In the genomic region with DNA sequence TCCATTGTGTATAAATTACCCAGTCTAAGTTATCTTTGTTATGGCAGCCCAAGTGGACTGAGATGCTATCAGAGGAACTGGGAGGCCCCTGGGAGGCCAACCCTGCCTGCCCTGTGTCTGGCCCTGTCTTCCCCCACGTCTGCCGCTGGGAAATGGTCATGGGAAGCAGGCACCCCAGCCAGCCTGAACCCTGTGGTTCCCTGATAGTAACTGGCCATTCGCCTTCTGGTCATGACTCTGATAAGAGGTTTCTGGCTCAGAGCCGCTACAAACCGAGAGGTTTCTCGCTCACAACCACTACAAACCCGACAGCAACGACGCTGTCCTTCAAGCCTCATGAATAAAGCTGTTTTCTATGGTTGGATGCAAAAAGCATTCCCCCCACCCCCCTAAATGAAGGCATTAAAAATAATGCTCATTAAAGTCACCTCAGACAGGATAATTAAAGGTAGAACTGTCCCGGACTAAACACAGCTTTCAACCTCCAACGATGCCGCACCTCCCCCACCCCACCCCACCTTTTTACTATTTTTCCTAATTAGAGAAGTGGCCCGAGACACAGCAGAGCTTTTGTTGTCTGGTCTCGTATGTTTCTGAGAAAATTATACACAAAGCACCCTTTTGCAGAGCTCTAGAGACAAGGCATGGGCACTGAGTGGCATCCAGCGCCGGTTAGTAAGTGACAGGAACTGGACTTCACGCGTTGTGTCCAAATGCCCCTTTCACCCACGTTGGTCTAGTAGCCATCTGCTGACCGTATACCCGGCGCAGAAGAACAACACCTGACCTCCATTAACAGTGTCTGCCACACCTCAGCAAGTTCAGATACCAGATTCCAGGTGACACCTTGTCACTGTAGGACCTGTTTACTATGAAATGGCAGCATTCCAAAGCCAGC, we compare ENCODE assay signal across 1 cellular context.
TF ChIP-seq lines count a peak whose summit lies in the region.

No MANE protein-coding gene starts in this region.

TF ChIP-seq in K562, 482 proteins besides CTCF, POLR2A, EP300 and RAD21 (continued from another document and continues in another):
- TF ChIP-seq, protein P1, sequence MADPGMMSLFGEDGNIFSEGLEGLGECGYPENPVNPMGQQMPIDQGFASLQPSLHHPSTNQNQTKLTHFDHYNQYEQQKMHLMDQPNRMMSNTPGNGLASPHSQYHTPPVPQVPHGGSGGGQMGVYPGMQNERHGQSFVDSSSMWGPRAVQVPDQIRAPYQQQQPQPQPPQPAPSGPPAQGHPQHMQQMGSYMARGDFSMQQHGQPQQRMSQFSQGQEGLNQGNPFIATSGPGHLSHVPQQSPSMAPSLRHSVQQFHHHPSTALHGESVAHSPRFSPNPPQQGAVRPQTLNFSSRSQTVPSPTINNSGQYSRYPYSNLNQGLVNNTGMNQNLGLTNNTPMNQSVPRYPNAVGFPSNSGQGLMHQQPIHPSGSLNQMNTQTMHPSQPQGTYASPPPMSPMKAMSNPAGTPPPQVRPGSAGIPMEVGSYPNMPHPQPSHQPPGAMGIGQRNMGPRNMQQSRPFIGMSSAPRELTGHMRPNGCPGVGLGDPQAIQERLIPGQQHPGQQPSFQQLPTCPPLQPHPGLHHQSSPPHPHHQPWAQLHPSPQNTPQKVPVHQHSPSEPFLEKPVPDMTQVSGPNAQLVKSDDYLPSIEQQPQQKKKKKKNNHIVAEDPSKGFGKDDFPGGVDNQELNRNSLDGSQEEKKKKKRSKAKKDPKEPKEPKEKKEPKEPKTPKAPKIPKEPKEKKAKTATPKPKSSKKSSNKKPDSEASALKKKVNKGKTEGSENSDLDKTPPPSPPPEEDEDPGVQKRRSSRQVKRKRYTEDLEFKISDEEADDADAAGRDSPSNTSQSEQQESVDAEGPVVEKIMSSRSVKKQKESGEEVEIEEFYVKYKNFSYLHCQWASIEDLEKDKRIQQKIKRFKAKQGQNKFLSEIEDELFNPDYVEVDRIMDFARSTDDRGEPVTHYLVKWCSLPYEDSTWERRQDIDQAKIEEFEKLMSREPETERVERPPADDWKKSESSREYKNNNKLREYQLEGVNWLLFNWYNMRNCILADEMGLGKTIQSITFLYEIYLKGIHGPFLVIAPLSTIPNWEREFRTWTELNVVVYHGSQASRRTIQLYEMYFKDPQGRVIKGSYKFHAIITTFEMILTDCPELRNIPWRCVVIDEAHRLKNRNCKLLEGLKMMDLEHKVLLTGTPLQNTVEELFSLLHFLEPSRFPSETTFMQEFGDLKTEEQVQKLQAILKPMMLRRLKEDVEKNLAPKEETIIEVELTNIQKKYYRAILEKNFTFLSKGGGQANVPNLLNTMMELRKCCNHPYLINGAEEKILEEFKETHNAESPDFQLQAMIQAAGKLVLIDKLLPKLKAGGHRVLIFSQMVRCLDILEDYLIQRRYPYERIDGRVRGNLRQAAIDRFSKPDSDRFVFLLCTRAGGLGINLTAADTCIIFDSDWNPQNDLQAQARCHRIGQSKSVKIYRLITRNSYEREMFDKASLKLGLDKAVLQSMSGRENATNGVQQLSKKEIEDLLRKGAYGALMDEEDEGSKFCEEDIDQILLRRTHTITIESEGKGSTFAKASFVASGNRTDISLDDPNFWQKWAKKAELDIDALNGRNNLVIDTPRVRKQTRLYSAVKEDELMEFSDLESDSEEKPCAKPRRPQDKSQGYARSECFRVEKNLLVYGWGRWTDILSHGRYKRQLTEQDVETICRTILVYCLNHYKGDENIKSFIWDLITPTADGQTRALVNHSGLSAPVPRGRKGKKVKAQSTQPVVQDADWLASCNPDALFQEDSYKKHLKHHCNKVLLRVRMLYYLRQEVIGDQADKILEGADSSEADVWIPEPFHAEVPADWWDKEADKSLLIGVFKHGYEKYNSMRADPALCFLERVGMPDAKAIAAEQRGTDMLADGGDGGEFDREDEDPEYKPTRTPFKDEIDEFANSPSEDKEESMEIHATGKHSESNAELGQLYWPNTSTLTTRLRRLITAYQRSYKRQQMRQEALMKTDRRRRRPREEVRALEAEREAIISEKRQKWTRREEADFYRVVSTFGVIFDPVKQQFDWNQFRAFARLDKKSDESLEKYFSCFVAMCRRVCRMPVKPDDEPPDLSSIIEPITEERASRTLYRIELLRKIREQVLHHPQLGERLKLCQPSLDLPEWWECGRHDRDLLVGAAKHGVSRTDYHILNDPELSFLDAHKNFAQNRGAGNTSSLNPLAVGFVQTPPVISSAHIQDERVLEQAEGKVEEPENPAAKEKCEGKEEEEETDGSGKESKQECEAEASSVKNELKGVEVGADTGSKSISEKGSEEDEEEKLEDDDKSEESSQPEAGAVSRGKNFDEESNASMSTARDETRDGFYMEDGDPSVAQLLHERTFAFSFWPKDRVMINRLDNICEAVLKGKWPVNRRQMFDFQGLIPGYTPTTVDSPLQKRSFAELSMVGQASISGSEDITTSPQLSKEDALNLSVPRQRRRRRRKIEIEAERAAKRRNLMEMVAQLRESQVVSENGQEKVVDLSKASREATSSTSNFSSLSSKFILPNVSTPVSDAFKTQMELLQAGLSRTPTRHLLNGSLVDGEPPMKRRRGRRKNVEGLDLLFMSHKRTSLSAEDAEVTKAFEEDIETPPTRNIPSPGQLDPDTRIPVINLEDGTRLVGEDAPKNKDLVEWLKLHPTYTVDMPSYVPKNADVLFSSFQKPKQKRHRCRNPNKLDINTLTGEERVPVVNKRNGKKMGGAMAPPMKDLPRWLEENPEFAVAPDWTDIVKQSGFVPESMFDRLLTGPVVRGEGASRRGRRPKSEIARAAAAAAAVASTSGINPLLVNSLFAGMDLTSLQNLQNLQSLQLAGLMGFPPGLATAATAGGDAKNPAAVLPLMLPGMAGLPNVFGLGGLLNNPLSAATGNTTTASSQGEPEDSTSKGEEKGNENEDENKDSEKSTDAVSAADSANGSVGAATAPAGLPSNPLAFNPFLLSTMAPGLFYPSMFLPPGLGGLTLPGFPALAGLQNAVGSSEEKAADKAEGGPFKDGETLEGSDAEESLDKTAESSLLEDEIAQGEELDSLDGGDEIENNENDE (IDR thresholded peaks at IDR 0.05; ENCODE audit: low read depth, low read length) = no peak
- no peak for TF ChIP-seq CAMTA2 (CRISPR knock-in tag; conservative IDR thresholded peaks at IDR 0.05)
- TF ChIP-seq SMARCE1 (IDR thresholded peaks at IDR 0.05) = peak; percentile 96
- no peak for TF ChIP-seq SREBF1 (IDR thresholded peaks at IDR 0.05; ENCODE audit: borderline replicate concordance, low read depth, low read length)
- TF ChIP-seq, protein P2, sequence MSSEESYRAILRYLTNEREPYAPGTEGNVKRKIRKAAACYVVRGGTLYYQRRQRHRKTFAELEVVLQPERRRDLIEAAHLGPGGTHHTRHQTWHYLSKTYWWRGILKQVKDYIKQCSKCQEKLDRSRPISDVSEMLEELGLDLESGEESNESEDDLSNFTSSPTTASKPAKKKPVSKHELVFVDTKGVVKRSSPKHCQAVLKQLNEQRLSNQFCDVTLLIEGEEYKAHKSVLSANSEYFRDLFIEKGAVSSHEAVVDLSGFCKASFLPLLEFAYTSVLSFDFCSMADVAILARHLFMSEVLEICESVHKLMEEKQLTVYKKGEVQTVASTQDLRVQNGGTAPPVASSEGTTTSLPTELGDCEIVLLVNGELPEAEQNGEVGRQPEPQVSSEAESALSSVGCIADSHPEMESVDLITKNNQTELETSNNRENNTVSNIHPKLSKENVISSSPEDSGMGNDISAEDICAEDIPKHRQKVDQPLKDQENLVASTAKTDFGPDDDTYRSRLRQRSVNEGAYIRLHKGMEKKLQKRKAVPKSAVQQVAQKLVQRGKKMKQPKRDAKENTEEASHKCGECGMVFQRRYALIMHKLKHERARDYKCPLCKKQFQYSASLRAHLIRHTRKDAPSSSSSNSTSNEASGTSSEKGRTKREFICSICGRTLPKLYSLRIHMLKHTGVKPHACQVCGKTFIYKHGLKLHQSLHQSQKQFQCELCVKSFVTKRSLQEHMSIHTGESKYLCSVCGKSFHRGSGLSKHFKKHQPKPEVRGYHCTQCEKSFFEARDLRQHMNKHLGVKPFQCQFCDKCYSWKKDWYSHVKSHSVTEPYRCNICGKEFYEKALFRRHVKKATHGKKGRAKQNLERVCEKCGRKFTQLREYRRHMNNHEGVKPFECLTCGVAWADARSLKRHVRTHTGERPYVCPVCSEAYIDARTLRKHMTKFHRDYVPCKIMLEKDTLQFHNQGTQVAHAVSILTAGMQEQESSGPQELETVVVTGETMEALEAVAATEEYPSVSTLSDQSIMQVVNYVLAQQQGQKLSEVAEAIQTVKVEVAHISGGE (CRISPR knock-in tag; IDR thresholded peaks at IDR 0.05) = peak in 1 of 3 experiments; percentile 77; a peak in 2 of 6 replicates
- peak; percentile 49; the same call in 1 of the 2 replicates for TF ChIP-seq ELF4 (CRISPR knock-in tag; IDR thresholded peaks at IDR 0.05)
- no peak for TF ChIP-seq PURB (CRISPR knock-in tag; IDR thresholded peaks at IDR 0.05; ENCODE audit: low read depth)
- peak in 1 of 2 experiments; percentile 77; a peak in 2 of 4 replicates for TF ChIP-seq NONO (IDR thresholded peaks at IDR 0.05; ENCODE audit: low read depth in 2 of 2, low read length in 1 of 2)
- TF ChIP-seq SMARCA4 (IDR thresholded peaks at IDR 0.05) = peak; percentile 97
- TF ChIP-seq ELF2 (CRISPR knock-in tag; IDR thresholded peaks at IDR 0.05) = no peak
- TF ChIP-seq, protein P3, sequence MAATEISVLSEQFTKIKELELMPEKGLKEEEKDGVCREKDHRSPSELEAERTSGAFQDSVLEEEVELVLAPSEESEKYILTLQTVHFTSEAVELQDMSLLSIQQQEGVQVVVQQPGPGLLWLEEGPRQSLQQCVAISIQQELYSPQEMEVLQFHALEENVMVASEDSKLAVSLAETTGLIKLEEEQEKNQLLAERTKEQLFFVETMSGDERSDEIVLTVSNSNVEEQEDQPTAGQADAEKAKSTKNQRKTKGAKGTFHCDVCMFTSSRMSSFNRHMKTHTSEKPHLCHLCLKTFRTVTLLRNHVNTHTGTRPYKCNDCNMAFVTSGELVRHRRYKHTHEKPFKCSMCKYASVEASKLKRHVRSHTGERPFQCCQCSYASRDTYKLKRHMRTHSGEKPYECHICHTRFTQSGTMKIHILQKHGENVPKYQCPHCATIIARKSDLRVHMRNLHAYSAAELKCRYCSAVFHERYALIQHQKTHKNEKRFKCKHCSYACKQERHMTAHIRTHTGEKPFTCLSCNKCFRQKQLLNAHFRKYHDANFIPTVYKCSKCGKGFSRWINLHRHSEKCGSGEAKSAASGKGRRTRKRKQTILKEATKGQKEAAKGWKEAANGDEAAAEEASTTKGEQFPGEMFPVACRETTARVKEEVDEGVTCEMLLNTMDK (IDR thresholded peaks at IDR 0.05; ENCODE audit: borderline replicate concordance, insufficient read depth, low read depth, low read length, poor library complexity, severe bottlenecking) = no peak
- 0 out of 2 replicates have a peak, but pooled peaks have one; percentile 18 for TF ChIP-seq RAD51 (IDR thresholded peaks at IDR 0.05; ENCODE audit: borderline replicate concordance, low read depth)
- TF ChIP-seq, protein P4, sequence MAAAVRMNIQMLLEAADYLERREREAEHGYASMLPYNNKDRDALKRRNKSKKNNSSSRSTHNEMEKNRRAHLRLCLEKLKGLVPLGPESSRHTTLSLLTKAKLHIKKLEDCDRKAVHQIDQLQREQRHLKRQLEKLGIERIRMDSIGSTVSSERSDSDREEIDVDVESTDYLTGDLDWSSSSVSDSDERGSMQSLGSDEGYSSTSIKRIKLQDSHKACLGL (CRISPR knock-in tag; IDR thresholded peaks at IDR 0.05; ENCODE audit: borderline replicate concordance, poor library complexity, severe bottlenecking) = no peak
- peak; percentile 82; the same call in 1 of the 2 replicates for TF ChIP-seq MYC (IDR thresholded peaks at IDR 0.05; ENCODE audit: low read depth, low read length)
- no peak for TF ChIP-seq MYC (CRISPR knock-in tag; IDR thresholded peaks at IDR 0.05; ENCODE audit: borderline replicate concordance, low read depth)
- peak; percentile 52; the same call in 1 of the 2 replicates for TF ChIP-seq ZNF274 (IDR thresholded peaks at IDR 0.05; ENCODE audit: borderline replicate concordance, low read depth, low read length)
- no peak for TF ChIP-seq KHSRP (IDR thresholded peaks at IDR 0.05)
- peak; percentile 38 for TF ChIP-seq GABPA (tag; conservative IDR thresholded peaks at IDR 0.05; ENCODE audit: low read depth)
- TF ChIP-seq, protein P5, sequence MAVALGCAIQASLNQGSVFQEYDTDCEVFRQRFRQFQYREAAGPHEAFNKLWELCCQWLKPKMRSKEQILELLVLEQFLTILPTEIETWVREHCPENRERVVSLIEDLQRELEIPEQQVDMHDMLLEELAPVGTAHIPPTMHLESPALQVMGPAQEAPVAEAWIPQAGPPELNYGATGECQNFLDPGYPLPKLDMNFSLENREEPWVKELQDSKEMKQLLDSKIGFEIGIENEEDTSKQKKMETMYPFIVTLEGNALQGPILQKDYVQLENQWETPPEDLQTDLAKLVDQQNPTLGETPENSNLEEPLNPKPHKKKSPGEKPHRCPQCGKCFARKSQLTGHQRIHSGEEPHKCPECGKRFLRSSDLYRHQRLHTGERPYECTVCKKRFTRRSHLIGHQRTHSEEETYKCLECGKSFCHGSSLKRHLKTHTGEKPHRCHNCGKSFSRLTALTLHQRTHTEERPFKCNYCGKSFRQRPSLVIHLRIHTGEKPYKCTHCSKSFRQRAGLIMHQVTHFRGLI (CRISPR knock-in tag; IDR thresholded peaks at IDR 0.05) = peak; percentile 90
- TF ChIP-seq HEY1 (CRISPR knock-in tag; IDR thresholded peaks at IDR 0.05; ENCODE audit: borderline replicate concordance) = peak; percentile 12; the same call in 1 of the 2 replicates
- peak; percentile 54; the same call in 1 of the 2 replicates for TF ChIP-seq NR2C1 (IDR thresholded peaks at IDR 0.05)
- TF ChIP-seq NR2C1 (tag; IDR thresholded peaks at IDR 0.05) = peak; percentile 74
- TF ChIP-seq MYBL2 (IDR thresholded peaks at IDR 0.05; ENCODE audit: low read depth) = no peak
- TF ChIP-seq MYBL2 (CRISPR knock-in tag; IDR thresholded peaks at IDR 0.05; ENCODE audit: borderline replicate concordance) = no peak
- TF ChIP-seq, protein P6, sequence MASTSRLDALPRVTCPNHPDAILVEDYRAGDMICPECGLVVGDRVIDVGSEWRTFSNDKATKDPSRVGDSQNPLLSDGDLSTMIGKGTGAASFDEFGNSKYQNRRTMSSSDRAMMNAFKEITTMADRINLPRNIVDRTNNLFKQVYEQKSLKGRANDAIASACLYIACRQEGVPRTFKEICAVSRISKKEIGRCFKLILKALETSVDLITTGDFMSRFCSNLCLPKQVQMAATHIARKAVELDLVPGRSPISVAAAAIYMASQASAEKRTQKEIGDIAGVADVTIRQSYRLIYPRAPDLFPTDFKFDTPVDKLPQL (IDR thresholded peaks at IDR 0.05; ENCODE audit: extremely low read depth, insufficient read length) = no peak
- TF ChIP-seq CBX1 (IDR thresholded peaks at IDR 0.05; ENCODE audit: low read depth) = 0 out of 2 replicates have a peak, but pooled peaks have one; percentile 68
- TF ChIP-seq, protein P7, sequence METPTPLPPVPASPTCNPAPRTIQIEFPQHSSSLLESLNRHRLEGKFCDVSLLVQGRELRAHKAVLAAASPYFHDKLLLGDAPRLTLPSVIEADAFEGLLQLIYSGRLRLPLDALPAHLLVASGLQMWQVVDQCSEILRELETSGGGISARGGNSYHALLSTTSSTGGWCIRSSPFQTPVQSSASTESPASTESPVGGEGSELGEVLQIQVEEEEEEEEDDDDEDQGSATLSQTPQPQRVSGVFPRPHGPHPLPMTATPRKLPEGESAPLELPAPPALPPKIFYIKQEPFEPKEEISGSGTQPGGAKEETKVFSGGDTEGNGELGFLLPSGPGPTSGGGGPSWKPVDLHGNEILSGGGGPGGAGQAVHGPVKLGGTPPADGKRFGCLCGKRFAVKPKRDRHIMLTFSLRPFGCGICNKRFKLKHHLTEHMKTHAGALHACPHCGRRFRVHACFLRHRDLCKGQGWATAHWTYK (CRISPR knock-in tag; IDR thresholded peaks at IDR 0.05) = peak; percentile 84
- no peak for TF ChIP-seq SMAD2 (IDR thresholded peaks at IDR 0.05; ENCODE audit: low read depth, low read length)
- no peak for TF ChIP-seq DACH1 (IDR thresholded peaks at IDR 0.05; ENCODE audit: partially characterized antibody)
- TF ChIP-seq, protein P8, sequence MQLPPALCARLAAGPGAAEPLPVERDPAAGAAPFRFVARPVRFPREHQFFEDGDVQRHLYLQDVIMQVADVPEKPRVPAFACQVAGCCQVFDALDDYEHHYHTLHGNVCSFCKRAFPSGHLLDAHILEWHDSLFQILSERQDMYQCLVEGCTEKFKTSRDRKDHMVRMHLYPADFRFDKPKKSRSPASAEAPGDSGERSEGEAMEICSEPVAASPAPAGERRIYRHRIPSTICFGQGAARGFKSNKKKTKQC (CRISPR knock-in tag; IDR thresholded peaks at IDR 0.05) = no peak
- peak; percentile 95 for TF ChIP-seq PML (IDR thresholded peaks at IDR 0.05; ENCODE audit: low read length)
